Comparison of ENCODE assay signal across 9 cellular contexts in genomic region chr17:47205419-47205963, GRCh38. TPM values are rescaled to one million over a fixed set of nuclear protein-coding genes. Genes with fewer than 3 reads are reported as not detected.
DNase-seq lines count a peak whose midpoint lies in the region; TF ChIP-seq lines count a peak whose summit lies in the region.
"Had no signal": no experiment of that assay in that cellular context is flagged by ENCODE, and none has a peak within 500 bp of the region (broad histone marks: within the 10 kb centered on the region; RNA-seq: fewer than 3 reads in every experiment).

No MANE protein-coding gene starts in this region.

- H3K4me2 ChIP-seq in OCI-LY7 (ENCODE audit: low read length) (peak overlapping the region; percentile 80), hepatocyte (peak overlapping the region; percentile 38)

- no peaks in the 10 kb centered on the region for H3K9me3 Mint-ChIP-seq in HFFc6
- H3K9me3 Mint-ChIP-seq in activated naive CD8-positive, alpha-beta T cell treated with anti-CD3 and anti-CD28 coated beads for 36 hours, result no peaks in the 10 kb centered on the region

- H3K4me1 ChIP-seq in OCI-LY7 (ENCODE audit: insufficient read depth, low read length, poor library complexity, severe bottlenecking) (peaks cover 85% of the 10 kb centered on the region), hepatocyte (ENCODE audit: insufficient read depth) (peaks cover 19% of the 10 kb centered on the region), HAP-1 (no peaks in the 10 kb centered on the region)

- TSS peak; percentile 75 for BruUV-seq in OCI-LY7 (replicated peaks; lab: Mats Ljungman, UMichigan)

- no peaks in the 10 kb centered on the region for H3K36me3 Mint-ChIP-seq in HFFc6 (ENCODE audit: low read depth)
- H3K36me3 Mint-ChIP-seq in activated naive CD8-positive, alpha-beta T cell treated with anti-CD3 and anti-CD28 coated beads for 36 hours, result no peaks in the 10 kb centered on the region

- H3K9me2 ChIP-seq in OCI-LY7 (ENCODE audit: insufficient read depth, low read length) (no peaks in the 10 kb centered on the region), hepatocyte (replicated peaks; ENCODE audit: insufficient read depth) (no peaks in the 10 kb centered on the region)

- peak overlapping the region; percentile 50; the same call in 1 of the 2 replicates for H2AFZ ChIP-seq in OCI-LY7 (ENCODE audit: low read length)
- peak overlapping the region; percentile 18 for H2AFZ ChIP-seq in hepatocyte

- peaks cover 2% of the 10 kb centered on the region; the same call in 1 of the 2 replicates for H3K27me3 Mint-ChIP-seq in HFFc6 (ENCODE audit: insufficient read depth)
- no peaks in the 10 kb centered on the region for H3K27me3 Mint-ChIP-seq in activated naive CD8-positive, alpha-beta T cell treated with anti-CD3 and anti-CD28 coated beads for 36 hours

- H4K20me1 ChIP-seq in OCI-LY7 (ENCODE audit: insufficient read depth, low read length) (no peaks in the 10 kb centered on the region), hepatocyte (ENCODE audit: insufficient read depth, poor library complexity, severe bottlenecking) (no peaks in the 10 kb centered on the region)

- POLR2A ChIA-PET in OCI-LY7 (lab: Charles Lee), result interaction anchor here (0.8 to 8.7 kb wide), 6 partner anchors 12 to 444 kb away, joined by 3 to 114 read pairs (median 4); partner anchors contain the start of genes CDC27, EFCAB13 and KPNB1

- intact Hi-C loops in OCI-LY7 (cut with micrococcal nuclease; ENCODE audit: unreplicated experiment), result no loop called here

- TF ChIP-seq CTCF in GM12875 (IDR thresholded peaks at IDR 0.05; ENCODE audit: borderline replicate concordance, insufficient read depth, low read depth, low read length) (no peak), HFFc6 (IDR thresholded peaks at IDR 0.05) (no peak), OCI-LY7 (conservative IDR thresholded peaks at IDR 0.05; ENCODE audit: low read length) (no peak), hepatocyte (IDR thresholded peaks at IDR 0.05; ENCODE audit: poor library complexity) (no peak)

- H3K27ac Mint-ChIP-seq in HFFc6, result peak overlapping the region; percentile 78
- peak overlapping the region; percentile 90 for H3K27ac Mint-ChIP-seq in activated naive CD8-positive, alpha-beta T cell treated with anti-CD3 and anti-CD28 coated beads for 36 hours

- peaks cover 33% of the 10 kb centered on the region for H3K4me1 Mint-ChIP-seq in HFFc6 (ENCODE audit: low read depth)
- peaks cover 41% of the 10 kb centered on the region for H3K4me1 Mint-ChIP-seq in activated naive CD8-positive, alpha-beta T cell treated with anti-CD3 and anti-CD28 coated beads for 36 hours

- H3K4me3 ChIP-seq in GM12875 (ENCODE audit: low read depth, low read length) (peak overlapping the region; percentile 30), OCI-LY7 (ENCODE audit: low read depth, low read length, poor library complexity, severe bottlenecking) (peak overlapping the region; percentile 57), hepatocyte (no peak overlapping the region), HAP-1 (no peak overlapping the region)

- H3K9me3 ChIP-seq in OCI-LY7 (ENCODE audit: low read length), result peaks cover 9% of the 10 kb centered on the region; the same call in 1 of the 2 replicates
- no peaks in the 10 kb centered on the region for H3K9me3 ChIP-seq in hepatocyte (ENCODE audit: low read depth)
- H3K9me3 ChIP-seq in HAP-1, result no peaks in the 10 kb centered on the region

- H3K79me2 ChIP-seq in OCI-LY7 (ENCODE audit: insufficient read depth, low read depth, low read length) (no peaks in the 10 kb centered on the region), hepatocyte (no peaks in the 10 kb centered on the region)

- in situ Hi-C loops in HAP-1 (cut with MboI; ENCODE audit: low sequenced_read_pairs), result no loop called here

- 62% methylated on average over 9 of the region's 9 CpGs for WGBS in hepatocyte (ENCODE audit: low lambda C conversion rate, missing lambda C conversion rate)

- CTCF ChIA-PET in OCI-LY7 (lab: Charles Lee; ENCODE audit: unreplicated experiment), result no interaction called here

- peak overlapping the region; percentile 63 for H3K4me3 Mint-ChIP-seq in HFFc6
- peak overlapping the region; percentile 33 for H3K4me3 Mint-ChIP-seq in activated naive CD8-positive, alpha-beta T cell treated with anti-CD3 and anti-CD28 coated beads for 36 hours

- no peaks in the 10 kb centered on the region for H3K27me3 ChIP-seq in hepatocyte
- no peaks in the 10 kb centered on the region for H3K27me3 ChIP-seq in HAP-1 (ENCODE audit: low read depth)

- H3K36me3 ChIP-seq in OCI-LY7 (ENCODE audit: insufficient read depth, low read length) (0 out of 2 replicates have a peak, but pooled peaks cover 3% of the 10 kb centered on the region), hepatocyte (replicated peaks; ENCODE audit: insufficient read depth, low read depth) (no peaks in the 10 kb centered on the region), HAP-1 (replicated peaks) (no peaks in the 10 kb centered on the region)

- DNase-seq in HFFc6, result peak; percentile 50
- DNase-seq in OCI-LY7 (ENCODE audit: low spot score), result peak; percentile 90
- peak; percentile 63 for DNase-seq in activated naive CD8-positive, alpha-beta T cell treated with anti-CD3 and anti-CD28 coated beads for 36 hours
- peak; percentile 52 for DNase-seq in hepatocyte (ENCODE audit: low spot score)
- peak in 3 of 4 experiments; percentile 14 to 47 (median 41) for DNase-seq in stimulated activated CD4-positive, alpha-beta T cell treated with anti-CD3 and anti-CD28 coated beads, Interleukin-1b, Interleukin-23, amount 100 ng/mL, for 24 hours (ENCODE audit: low read depth in 4 of 4, low spot score in 1 of 4)
- DNase-seq in HAP-1 (ENCODE audit: low spot score in 2 of 2), result no peak
- no peak for DNase-seq in HUDEP-2 (lab: John Stamatoyannopoulos, UW; ENCODE audit: unreplicated experiment in 76 of 76)

- H3K27ac ChIP-seq in OCI-LY7 (ENCODE audit: low read depth, low read length, poor library complexity, severe bottlenecking) (peak overlapping the region; percentile 98), hepatocyte (peak overlapping the region; percentile 65)
- H3K27ac ChIP-seq: VCaP had no signal

RNA-seq across cellular contexts. Expression of gene MYL4, which starts 3.7 kb away (rescaled TPM):
- not detected for total RNA-seq in HFFc6 (2021; fragmentation: NEBNext Ultra II Directional; extraction: Animal tissue kit (Norgen Biotek cat#: 25700))
- total RNA-seq in OCI-LY7 (2014; rRNA removed; shearing (Covaris generic)), result 0.39 and 2.1 TPM in 2 replicates
- total RNA-seq in OCI-LY7 (2022) (0.67 and 1.3 TPM in 2 replicates), hepatocyte (4.3 and 10.2 TPM in 2 replicates)
- not detected for total RNA-seq in activated naive CD8-positive, alpha-beta T cell treated with anti-CD3 and anti-CD28 coated beads for 36 hours
- polyA plus RNA-seq in hepatocyte, result 28.6 and 28.7 TPM in 2 replicates

RNA-seq across cellular contexts. Expression of gene CDC27, which starts 16.4 kb away (rescaled TPM):
- total RNA-seq in HFFc6 (2021; fragmentation: NEBNext Ultra II Directional; extraction: Animal tissue kit (Norgen Biotek cat#: 25700)), result 100 to 1,000 TPM; 144 to 202 (median 170) TPM
- 74.3 and 83.4 TPM in 2 replicates for total RNA-seq in OCI-LY7 (2014; rRNA removed; shearing (Covaris generic))
- 164 TPM in 2 replicates for total RNA-seq in OCI-LY7 (2022)
- 100 to 1,000 TPM; 124 to 128 TPM for total RNA-seq in activated naive CD8-positive, alpha-beta T cell treated with anti-CD3 and anti-CD28 coated beads for 36 hours
- 61.9 and 63.5 TPM in 2 replicates for total RNA-seq in hepatocyte
- polyA plus RNA-seq in hepatocyte, result 35.6 and 38.4 TPM in 2 replicates

RNA-seq across cellular contexts. Expression of gene ITGB3, which starts 48.1 kb away (rescaled TPM):
- 1 to 10 TPM; 2.2 to 4.1 (median 2.9) TPM for total RNA-seq in HFFc6 (2021; fragmentation: NEBNext Ultra II Directional; extraction: Animal tissue kit (Norgen Biotek cat#: 25700))
- total RNA-seq in OCI-LY7 (2014; rRNA removed; shearing (Covaris generic)), result not detected in 2 replicates
- 0.17 TPM in 1 of 2 replicates, not detected in the other for total RNA-seq in OCI-LY7 (2022)
- total RNA-seq in activated naive CD8-positive, alpha-beta T cell treated with anti-CD3 and anti-CD28 coated beads for 36 hours, result under 1 TPM in 1 of 2 experiments, not detected in 1; 0.06 TPM
- 1.4 TPM in 2 replicates for total RNA-seq in hepatocyte
- polyA plus RNA-seq in hepatocyte, result 0.66 and 0.95 TPM in 2 replicates

Comparison
In these comparisons a context has a peak if more than half of its experiments do, and no peak if none do; other contexts are left out.
1. H3K4me3 ChIP-seq: peak in GM12875 (single experiment) and OCI-LY7 (single experiment); none in hepatocyte (single experiment) and HAP-1 (single experiment).
2. DNase-seq: peak in HFFc6 (single experiment), OCI-LY7 (single experiment), activated naive CD8-positive, alpha-beta T cell treated with anti-CD3 and anti-CD28 coated beads for 36 hours (single experiment), hepatocyte (single experiment) and stimulated activated CD4-positive, alpha-beta T cell treated with anti-CD3 and anti-CD28 coated beads, Interleukin-1b, Interleukin-23, amount 100 ng/mL, for 24 hours (3 of 4); none in HAP-1 (0 of 2) and HUDEP-2 (0 of 76).